In genomic region chrX:134172588-134173259, GRCh38 we compare ENCODE assay signal across 8 cellular contexts.
A peak's percentile ranks its signal among the peaks of the same experiment; 100 is the strongest.
DNase-seq lines count a peak whose midpoint lies in the region; ATAC-seq and TF ChIP-seq lines count a peak whose summit lies in the region.

No MANE protein-coding gene starts in this region.

- no peak overlapping the region for H3K27ac Mint-ChIP-seq in Calu3 (ENCODE audit: unreplicated experiment)
- peak overlapping the region; percentile 96 for H3K27ac Mint-ChIP-seq in WTC11
- H3K27ac Mint-ChIP-seq in stimulated activated naive CD8-positive, alpha-beta T cell treated with anti-CD3 and anti-CD28 coated beads, Interleukin-15, amount 100 ng/mL, for 72 hours: peak overlapping the region; percentile 72 to 92

- H3K18ac ChIP-seq in mesenchymal stem cell (ENCODE audit: low read depth in 1 of 2, low read length in 2 of 2): no peak overlapping the region

- no peak overlapping the region for H2BK5ac ChIP-seq in mesenchymal stem cell (ENCODE audit: low read depth, low read length, poor library complexity, severe bottlenecking)

- no peak overlapping the region for H2BK12ac ChIP-seq in mesenchymal stem cell (ENCODE audit: low read length in 2 of 2)

- WGBS in mesenchymal stem cell: 0% methylated on average over 14 of the region's 51 CpGs

- peak overlapping the region; percentile 86 for H3K4me3 Mint-ChIP-seq in Calu3 (ENCODE audit: low read depth, unreplicated experiment)
- H3K4me3 Mint-ChIP-seq in WTC11: peak overlapping the region; percentile 94
- H3K4me3 Mint-ChIP-seq in stimulated activated naive CD8-positive, alpha-beta T cell treated with anti-CD3 and anti-CD28 coated beads, Interleukin-15, amount 100 ng/mL, for 72 hours: peak overlapping the region; percentile 84 to 96

- TF ChIP-seq CTCF in Calu3 (IDR thresholded peaks at IDR 0.05; ENCODE audit: unreplicated experiment): no peak
- TF ChIP-seq CTCF in WTC11 (IDR thresholded peaks at IDR 0.05): no peak
- peak in 1 of 56 donors; percentile 19 for TF ChIP-seq CTCF in dorsolateral prefrontal cortex (IDR thresholded peaks at IDR 0.05 in 54 of 56, conservative IDR thresholded peaks at IDR 0.05 in 2 of 56; ENCODE audit: low read depth in 1 of 56, partially characterized antibody in 56 of 56)

- POLR2A ChIA-PET in WTC11 (lab: Charles Lee): no interaction called here

- H2AK5ac ChIP-seq in mesenchymal stem cell (ENCODE audit: low read length, severe bottlenecking): no peak overlapping the region

- no peak overlapping the region for H3K23ac ChIP-seq in mesenchymal stem cell (ENCODE audit: low read length in 2 of 2)

- DNase-seq in Calu3 (peak; percentile 6), WTC11 (ENCODE audit: low spot score) (no peak), dorsolateral prefrontal cortex (peak in 7 of 10 donors; percentile 11 to 49 (median 29)), mesenchymal stem cell (peak; percentile 23), T1000 (lab: John Stamatoyannopoulos, UW) (no peak)
- DNase-seq in stimulated activated naive CD8-positive, alpha-beta T cell treated with anti-CD3 and anti-CD28 coated beads, Interleukin-15, amount 100 ng/mL, for 72 hours: peak; percentile 24 to 55

- H3K27ac ChIP-seq in dorsolateral prefrontal cortex: peak overlapping the region in 17 of 59 donors; percentile 6 to 64 (median 25)
- no peak overlapping the region for H3K27ac ChIP-seq in mesenchymal stem cell (ENCODE audit: low read length, poor library complexity, severe bottlenecking)

- H3K9me3 Mint-ChIP-seq in Calu3 (ENCODE audit: low read depth, unreplicated experiment) (no peaks in the 10 kb centered on the region), WTC11 (no peaks in the 10 kb centered on the region)
- no peaks in the 10 kb centered on the region for H3K9me3 Mint-ChIP-seq in stimulated activated naive CD8-positive, alpha-beta T cell treated with anti-CD3 and anti-CD28 coated beads, Interleukin-15, amount 100 ng/mL, for 72 hours

- CTCF ChIA-PET in Calu3 (lab: Charles Lee): no interaction called here
- CTCF ChIA-PET in WTC11 (lab: Charles Lee): interaction anchor here (0.6 to 1.0 kb wide), 2 partner anchors 23 to 81 kb away, joined by 3 to 5 read pairs; no protein-coding TSS in a partner anchor

- H2BK15ac ChIP-seq in mesenchymal stem cell (ENCODE audit: low read depth, poor library complexity, severe bottlenecking): no peak overlapping the region

- H3K4me3 ChIP-seq in dorsolateral prefrontal cortex (peak overlapping the region; percentile 36 to 75 (median 56)), mesenchymal stem cell (ENCODE audit: insufficient read depth in 1 of 2, low read depth in 1 of 2, low read length in 2 of 2) (peak overlapping the region; percentile 50 to 62)

- H3K4ac ChIP-seq in mesenchymal stem cell (ENCODE audit: low read depth in 1 of 2, low read length in 2 of 2): no peak overlapping the region

- H3K4me1 Mint-ChIP-seq in Calu3 (ENCODE audit: low read depth, unreplicated experiment) (peaks cover 2% of the 10 kb centered on the region), WTC11 (peaks cover 44% of the 10 kb centered on the region)
- peaks cover 20% of the 10 kb centered on the region for H3K4me1 Mint-ChIP-seq in stimulated activated naive CD8-positive, alpha-beta T cell treated with anti-CD3 and anti-CD28 coated beads, Interleukin-15, amount 100 ng/mL, for 72 hours

- peaks cover 0 to 68% (median 25%) of the 10 kb centered on the region in 45 donors for H3K27me3 ChIP-seq in dorsolateral prefrontal cortex
- peaks cover 15 to 54% of the 10 kb centered on the region in 2 experiments for H3K27me3 ChIP-seq in mesenchymal stem cell (ENCODE audit: control insufficient read depth in 1 of 2, insufficient read depth in 1 of 2, low read length in 2 of 2)

- peaks cover 16% of the 10 kb centered on the region for H3K36me3 Mint-ChIP-seq in Calu3 (ENCODE audit: insufficient read depth, unreplicated experiment)
- peaks cover 34% of the 10 kb centered on the region for H3K36me3 Mint-ChIP-seq in WTC11

- no peak overlapping the region for H2BK120ac ChIP-seq in mesenchymal stem cell (ENCODE audit: low read depth, low read length)

- H3K14ac ChIP-seq in mesenchymal stem cell (ENCODE audit: low read length in 2 of 2): no peak overlapping the region

- intact Hi-C loops in Calu3 (cut with micrococcal nuclease; ENCODE audit: unreplicated experiment) (loop anchor here (5.0 kb wide), 1 partner anchor 70 kb away; no protein-coding TSS in a partner anchor), dorsolateral prefrontal cortex (cut with DNase I) (no loop called here)

- peak overlapping the region; percentile 86 for H3K4me2 ChIP-seq in mesenchymal stem cell (ENCODE audit: low read length, poor library complexity, severe bottlenecking)

- no peaks in the 10 kb centered on the region for H3K36me3 ChIP-seq in mesenchymal stem cell (ENCODE audit: control insufficient read depth in 1 of 2, insufficient read depth in 2 of 2, low read depth in 1 of 2, low read length in 2 of 2)

- H3K4me1 ChIP-seq in mesenchymal stem cell (ENCODE audit: control insufficient read depth, insufficient read depth, low read depth, low read length): peaks cover 12% of the 10 kb centered on the region

- peak overlapping the region; percentile 63 for H2AFZ ChIP-seq in mesenchymal stem cell (ENCODE audit: low read depth, low read length)

- no peaks in the 10 kb centered on the region for H3K79me1 ChIP-seq in mesenchymal stem cell (replicated peaks; ENCODE audit: low read length, poor library complexity, severe bottlenecking)

- no peak overlapping the region for H4K8ac ChIP-seq in mesenchymal stem cell (ENCODE audit: low read length)

- no peaks in the 10 kb centered on the region for H3K9me3 ChIP-seq in mesenchymal stem cell (ENCODE audit: control insufficient read depth, low read length)

- peak; percentile 48 for ATAC-seq in HG02678 (IDR thresholded peaks at IDR 0.05; ENCODE audit: unreplicated experiment)
- no peak for ATAC-seq in WTC11
- ATAC-seq in stimulated activated naive CD8-positive, alpha-beta T cell treated with anti-CD3 and anti-CD28 coated beads, Interleukin-15, amount 100 ng/mL, for 72 hours: peak; percentile 54
- no peak for ATAC-seq in HG02981 (IDR thresholded peaks at IDR 0.05; ENCODE audit: unreplicated experiment)

- no peak overlapping the region for H4K91ac ChIP-seq in mesenchymal stem cell (ENCODE audit: low read length)

- BruUV-seq in Calu3 (replicated peaks; lab: Mats Ljungman, UMichigan): no TSS peak

- H3K9ac ChIP-seq in mesenchymal stem cell (ENCODE audit: low read length): no peak overlapping the region

- H3K27me3 Mint-ChIP-seq in Calu3 (ENCODE audit: unreplicated experiment) (peaks cover 35% of the 10 kb centered on the region), WTC11 (ENCODE audit: low read depth) (no peaks in the 10 kb centered on the region)
- peaks cover 12% of the 10 kb centered on the region for H3K27me3 Mint-ChIP-seq in stimulated activated naive CD8-positive, alpha-beta T cell treated with anti-CD3 and anti-CD28 coated beads, Interleukin-15, amount 100 ng/mL, for 72 hours

TF ChIP-seq in WTC11, 78 proteins besides CTCF, POLR2A, EP300 and RAD21 (continues in another document):
- TF ChIP-seq ZNF512 (CRISPR knock-in tag; IDR thresholded peaks at IDR 0.05; ENCODE audit: borderline replicate concordance) (no peak), ZNF423 (CRISPR knock-in tag; IDR thresholded peaks at IDR 0.05) (no peak), ETV6 (CRISPR knock-in tag; IDR thresholded peaks at IDR 0.05) (no peak), ZNF263 (CRISPR knock-in tag; IDR thresholded peaks at IDR 0.05; ENCODE audit: low read depth) (no peak), NFE2L1 (CRISPR knock-in tag; IDR thresholded peaks at IDR 0.05) (no peak), JAZF1 (CRISPR knock-in tag; IDR thresholded peaks at IDR 0.05) (no peak), FOXP4 (CRISPR knock-in tag; IDR thresholded peaks at IDR 0.05) (no peak), ATF2 (CRISPR knock-in tag; IDR thresholded peaks at IDR 0.05; ENCODE audit: borderline replicate concordance, low read depth) (no peak), ZNF317 (CRISPR knock-in tag; IDR thresholded peaks at IDR 0.05; ENCODE audit: borderline replicate concordance, low read depth) (no peak), SOX15 (CRISPR knock-in tag; IDR thresholded peaks at IDR 0.05) (no peak)

Comparison
In these comparisons a context has a peak if more than half of its experiments do, and no peak if none do; other contexts are left out.
1. DNase-seq: peak in Calu3 (single experiment), dorsolateral prefrontal cortex (7 of 10), mesenchymal stem cell (single experiment) and stimulated activated naive CD8-positive, alpha-beta T cell treated with anti-CD3 and anti-CD28 coated beads, Interleukin-15, amount 100 ng/mL, for 72 hours (2 of 2); none in WTC11 (single experiment) and T1000 (single experiment).
2. ATAC-seq: peak in HG02678 (single experiment) and stimulated activated naive CD8-positive, alpha-beta T cell treated with anti-CD3 and anti-CD28 coated beads, Interleukin-15, amount 100 ng/mL, for 72 hours (single experiment); none in WTC11 (single experiment) and HG02981 (single experiment).
3. Peak in every context shown above with its lines, with median percentiles within 50 percentile points of each other: H3K4me3 Mint-ChIP-seq.